3 cellular contexts compared by ENCODE assay signal in genomic region chr2:114373591-114373990, GRCh38.
"Had no signal": no experiment of that assay in that cellular context is flagged by ENCODE, and none has a peak within 500 bp of the region (broad histone marks: within the 10 kb centered on the region; RNA-seq: fewer than 3 reads in every experiment).

No MANE protein-coding gene starts in this region.

- ATAC-seq: GM12878 had no signal

- DNase-seq: GDM1, GF-D8 had no signal
